ENCODE assay signal across 18 cellular contexts in genomic region chr21:43357708-43358430, GRCh38.
DNase-seq lines count a peak whose midpoint lies in the region; ATAC-seq and TF ChIP-seq lines count a peak whose summit lies in the region.
"Had no signal": no experiment of that assay in that cellular context is flagged by ENCODE, and none has a peak within 500 bp of the region (broad histone marks: within the 10 kb centered on the region; RNA-seq: fewer than 3 reads in every experiment).

No MANE protein-coding gene starts in this region.

- no peak overlapping the region for H3K9ac ChIP-seq in BLaER1
- H3K9ac ChIP-seq: GM23248, SK-N-SH had no signal

- no peaks in the 10 kb centered on the region for H3K9me3 ChIP-seq in BLaER1
- H3K9me3 ChIP-seq in CD4-positive, alpha-beta T cell (ENCODE audit: control insufficient read depth, low read length): no peaks in the 10 kb centered on the region
- H3K9me3 ChIP-seq: BE2C, SK-N-SH had no signal

- no peak overlapping the region for H3K4me3 ChIP-seq in BLaER1
- H3K4me3 ChIP-seq: GM12878, GM23248, K562 had no signal

- POLR2A ChIA-PET in CD4-positive, alpha-beta T cell (lab: Charles Lee): no interaction called here
- POLR2A ChIA-PET in WTC11 (lab: Charles Lee): no interaction called here

- H4K20me1 ChIP-seq in BLaER1: no peaks in the 10 kb centered on the region

- no peaks in the 10 kb centered on the region for H3K9me3 Mint-ChIP-seq in CD4-positive, alpha-beta T cell
- H3K9me3 Mint-ChIP-seq in WTC11 (no peaks in the 10 kb centered on the region), mesothelial cell of epicardium (no peaks in the 10 kb centered on the region)
- H3K9me3 Mint-ChIP-seq in activated T-cell treated with anti-CD3 and anti-CD28 coated beads, Interleukin-2, amount 50 U/mL, for 72 hours: no peaks in the 10 kb centered on the region

- CTCF ChIA-PET in CD4-positive, alpha-beta T cell (lab: Charles Lee): no interaction called here
- CTCF ChIA-PET in WTC11 (lab: Charles Lee): interaction anchor here (0.8 to 1.5 kb wide), 2 partner anchors 12 to 165 kb away, joined by 3 read pairs; no protein-coding TSS in a partner anchor

- H3K27me3 Mint-ChIP-seq in CD4-positive, alpha-beta T cell: no peaks in the 10 kb centered on the region
- no peaks in the 10 kb centered on the region for H3K27me3 Mint-ChIP-seq in WTC11 (ENCODE audit: low read depth)
- no peaks in the 10 kb centered on the region for H3K27me3 Mint-ChIP-seq in mesothelial cell of epicardium (ENCODE audit: low read depth)
- H3K27me3 Mint-ChIP-seq in activated T-cell treated with anti-CD3 and anti-CD28 coated beads, Interleukin-2, amount 50 U/mL, for 72 hours (ENCODE audit: low read depth): peaks cover 6% of the 10 kb centered on the region

- H3K4me2 ChIP-seq in BLaER1: peak overlapping the region; percentile 92
- H3K4me2 ChIP-seq: SK-N-SH had no signal

- ATAC-seq in CD4-positive, alpha-beta T cell (ENCODE audit: poor library complexity): no peak
- ATAC-seq in WTC11: no peak
- no peak for ATAC-seq in activated T-cell treated with anti-CD3 and anti-CD28 coated beads, Interleukin-2, amount 50 U/mL, for 72 hours (replicated peaks in 1 of 2)
- ATAC-seq: GM12878, K562 had no signal

- H3K27me3 ChIP-seq in BLaER1: no peaks in the 10 kb centered on the region
- no peaks in the 10 kb centered on the region for H3K27me3 ChIP-seq in CD4-positive, alpha-beta T cell (ENCODE audit: control insufficient read depth, insufficient read depth, low read length)
- H3K27me3 ChIP-seq: BE2C had no signal

- no peak for TF ChIP-seq CTCF in CD4-positive, alpha-beta T cell (IDR thresholded peaks at IDR 0.05)
- no peak for TF ChIP-seq CTCF in WTC11 (IDR thresholded peaks at IDR 0.05)
- TF ChIP-seq CTCF in mesothelial cell of epicardium (IDR thresholded peaks at IDR 0.05; ENCODE audit: unreplicated experiment): no peak

- H3K4me1 ChIP-seq in BLaER1: peaks cover 92% of the 10 kb centered on the region

- H3K4me1 Mint-ChIP-seq in CD4-positive, alpha-beta T cell (ENCODE audit: low read depth): peaks cover 21% of the 10 kb centered on the region
- peaks cover 11% of the 10 kb centered on the region for H3K4me1 Mint-ChIP-seq in WTC11
- peaks cover 32% of the 10 kb centered on the region for H3K4me1 Mint-ChIP-seq in mesothelial cell of epicardium
- H3K4me1 Mint-ChIP-seq in activated T-cell treated with anti-CD3 and anti-CD28 coated beads, Interleukin-2, amount 50 U/mL, for 72 hours (ENCODE audit: low read depth): peaks cover 31% of the 10 kb centered on the region

- intact Hi-C loops in CD4-positive, alpha-beta T cell (cut with DNase I, micrococcal nuclease): no loop called here

- no peak overlapping the region for H3K27ac ChIP-seq in BLaER1
- no peak overlapping the region for H3K27ac ChIP-seq in CD4-positive, alpha-beta T cell (ENCODE audit: low read depth, low read length)
- H3K27ac ChIP-seq: GM23248 had no signal

- H3K36me3 ChIP-seq in BLaER1: no peaks in the 10 kb centered on the region
- H3K36me3 ChIP-seq: BE2C had no signal

- no peaks in the 10 kb centered on the region for H3K36me3 Mint-ChIP-seq in CD4-positive, alpha-beta T cell (ENCODE audit: low read depth)
- H3K36me3 Mint-ChIP-seq in WTC11: no peaks in the 10 kb centered on the region
- no peaks in the 10 kb centered on the region for H3K36me3 Mint-ChIP-seq in mesothelial cell of epicardium
- no peaks in the 10 kb centered on the region for H3K36me3 Mint-ChIP-seq in activated T-cell treated with anti-CD3 and anti-CD28 coated beads, Interleukin-2, amount 50 U/mL, for 72 hours (ENCODE audit: insufficient read depth in 2 of 2)

- no peak for DNase-seq in CD4-positive, alpha-beta T cell
- DNase-seq in WTC11 (ENCODE audit: low spot score) (no peak), mesothelial cell of epicardium (ENCODE audit: low spot score in 2 of 2, unreplicated experiment in 2 of 2) (no peak), NCI-H524 treated with DMSO at 0.1 percent for 48 hours (lab: John Stamatoyannopoulos, UW) (no peak), Ammon's horn (ENCODE audit: low spot score) (no peak)
- no peak for DNase-seq in activated T-cell treated with anti-CD3 and anti-CD28 coated beads, Interleukin-2, amount 50 U/mL, for 72 hours
- DNase-seq in NK-92 treated with Interleukin-12 subunit alpha and Interleukin-12 subunit beta, amount 100 ng/mL, for 24 hours (lab: John Stamatoyannopoulos, UW): no peak
- DNase-seq: BE2C, DND-41, GM23248, NCI-H1436, NCI-H2029, NCI-H2171, NCI-H748 treated with DMSO at 0.1 percent for 48 hours, SK-N-SH had no signal

- H3K27ac Mint-ChIP-seq in CD4-positive, alpha-beta T cell: peak overlapping the region; percentile 38
- H3K27ac Mint-ChIP-seq in WTC11 (0 out of 2 replicates have a peak overlapping the region, but pooled peaks have one; percentile 53), mesothelial cell of epicardium (peak overlapping the region; percentile 9)
- H3K27ac Mint-ChIP-seq in activated T-cell treated with anti-CD3 and anti-CD28 coated beads, Interleukin-2, amount 50 U/mL, for 72 hours: no peak overlapping the region

- no peak overlapping the region for H3K4me3 Mint-ChIP-seq in CD4-positive, alpha-beta T cell
- H3K4me3 Mint-ChIP-seq in WTC11 (no peak overlapping the region), mesothelial cell of epicardium (no peak overlapping the region)
- no peak overlapping the region for H3K4me3 Mint-ChIP-seq in activated T-cell treated with anti-CD3 and anti-CD28 coated beads, Interleukin-2, amount 50 U/mL, for 72 hours

TF ChIP-seq in WTC11, 78 proteins besides CTCF, POLR2A, EP300 and RAD21:
- TF ChIP-seq NR2C2 (CRISPR knock-in tag; IDR thresholded peaks at IDR 0.05) (no peak), PRDM15 (CRISPR knock-in tag; IDR thresholded peaks at IDR 0.05) (peak; percentile 45; the same call in 1 of the 2 replicates), ATF3 (CRISPR knock-in tag; conservative IDR thresholded peaks at IDR 0.05) (no peak)
